ENCODE assay signal across 1 cellular context in the genomic region with DNA sequence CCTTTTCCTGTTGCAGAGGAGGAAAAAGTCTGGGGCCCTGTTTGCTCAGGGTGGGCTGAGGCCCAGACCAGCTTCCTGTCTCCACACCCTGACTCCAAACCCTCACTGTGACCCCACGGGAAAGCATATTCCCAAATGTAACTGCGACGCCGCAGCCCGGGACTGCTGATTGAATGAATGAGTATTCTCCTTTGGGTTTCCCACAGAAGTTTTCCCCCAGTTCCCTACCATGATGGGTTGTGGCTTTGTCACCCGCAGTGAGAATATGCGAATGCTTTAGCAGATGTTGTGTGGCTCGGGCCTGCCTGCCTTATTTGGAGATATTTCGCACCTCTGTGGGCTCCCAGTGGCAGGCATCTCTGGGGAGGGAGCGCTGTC.
TF ChIP-seq lines count a peak whose summit lies in the region.

No MANE protein-coding gene starts in this region.

TF ChIP-seq in H1, 55 proteins besides CTCF, POLR2A, EP300 and RAD21:
- TF ChIP-seq SRF (IDR thresholded peaks at IDR 0.05; ENCODE audit: low read depth, low read length) (peak; percentile 37; the same call in 1 of the 2 replicates), SIX5 (IDR thresholded peaks at IDR 0.05; ENCODE audit: low read depth, low read length) (no peak), RFX5 (IDR thresholded peaks at IDR 0.05; ENCODE audit: borderline replicate concordance, low read depth, low read length) (no peak), KDM1A (IDR thresholded peaks at IDR 0.05; ENCODE audit: borderline replicate concordance, low read length) (no peak)
